Comparison of ENCODE assay signal across 8 cellular contexts in genomic region chr18:14415806-14416205, GRCh38.
A peak's percentile ranks its signal among the peaks of the same experiment; 100 is the strongest.
DNase-seq lines count a peak whose midpoint lies in the region; ATAC-seq, FAIRE-seq and TF ChIP-seq lines count a peak whose summit lies in the region.
"Not testable (repeated sequence)": the region's sequence is repeated elsewhere in the genome, so short reads cannot be mapped to it uniquely, and the experiment has no call there.

No MANE protein-coding gene starts in this region.

- not testable (repeated sequence) for H3K4me3 ChIP-seq in A549

- H3K9me3 Mint-ChIP-seq in effector memory CD8-positive, alpha-beta T cell: not testable (repeated sequence)

- H3K4me1 Mint-ChIP-seq in effector memory CD8-positive, alpha-beta T cell (ENCODE audit: low read depth in 2 of 2): not testable (repeated sequence)

- not testable (repeated sequence) for FAIRE-seq in A549 (lab: Jason Lieb, UNC)

- H3K36me3 Mint-ChIP-seq in effector memory CD8-positive, alpha-beta T cell (ENCODE audit: insufficient read depth): not testable (repeated sequence)

- CTCF ChIA-PET in A549 (lab: Yijun Ruan, JAX): not testable (repeated sequence)

- not testable (repeated sequence) for H3K27ac ChIP-seq in A549

- H3K4me1 ChIP-seq in A549: not testable (repeated sequence)

- DNase-seq in A549 (ENCODE audit: low read depth in 1 of 2, low spot score in 1 of 2) (peak in 1 of 2 experiments; percentile 20), NCI-H69 (lab: John Stamatoyannopoulos, UW) (peak; percentile 23), lung microvascular endothelial cell (ENCODE audit: low read depth in 2 of 2) (peak; percentile 1 to 15)
- peak; percentile 57 for DNase-seq in activated CD4-positive, alpha-beta T cell treated with anti-CD3 and anti-CD28 coated beads for 48 hours
- DNase-seq in activated effector memory CD4-positive, alpha-beta T cell treated with anti-CD3 and anti-CD28 coated beads, Interleukin-2, amount 50 U/mL, for 16 hours: peak; percentile 77
- DNase-seq in effector memory CD8-positive, alpha-beta T cell: peak; percentile 16 to 44 (median 25)
- DNase-seq in stimulated activated CD4-positive, alpha-beta T cell treated with anti-CD3 and anti-CD28 coated beads, Interleukin-2, amount 100 ng/mL, for 48 hours: peak; percentile 16 to 23

- not testable (repeated sequence) for H3K4me3 Mint-ChIP-seq in effector memory CD8-positive, alpha-beta T cell

- peaks cover 0 to 17% of the 10 kb centered on the region in 2 donors for H3K27me3 Mint-ChIP-seq in effector memory CD8-positive, alpha-beta T cell

- POLR2A ChIA-PET in A549 (lab: Yijun Ruan, JAX): not testable (repeated sequence)

- 0% methylated on average over 2 of the region's 8 CpGs for WGBS in A549 (ENCODE audit: missing lambda C conversion rate)

- not testable (repeated sequence) for H3K9me3 ChIP-seq in A549

- not testable (repeated sequence) for ATAC-seq in A549; effector memory CD8-positive, alpha-beta T cell (replicated peaks)

- TF ChIP-seq CTCF in A549 (IDR thresholded peaks at IDR 0.05) (0 out of 3 replicates have a peak, but pooled peaks have one; percentile 17), GM12874 (IDR thresholded peaks at IDR 0.05; ENCODE audit: insufficient read depth, low read depth, low read length) (peak; percentile 20; the same call in 1 of the 2 replicates)

- not testable (repeated sequence) for TF ChIP-seq POLR2A in A549 (IDR thresholded peaks at IDR 0.05; ENCODE audit: low read length)

- peak overlapping the region; percentile 36; the same call in 1 of the 3 replicates for H3K4me2 ChIP-seq in A549

- TF ChIP-seq EP300 in A549 (IDR thresholded peaks at IDR 0.05): not testable (repeated sequence)

- H3K27ac Mint-ChIP-seq in effector memory CD8-positive, alpha-beta T cell: not testable (repeated sequence)

- TF ChIP-seq RAD21 in A549 (conservative IDR thresholded peaks at IDR 0.05 in 1 of 2, IDR thresholded peaks at IDR 0.05 in 1 of 2): not testable (repeated sequence)

TF ChIP-seq in A549, 52 proteins besides CTCF, POLR2A, EP300 and RAD21:
- peak; percentile 77 for TF ChIP-seq MAFK (IDR thresholded peaks at IDR 0.05; ENCODE audit: partially characterized antibody)
